10 cellular contexts compared by ENCODE assay signal in genomic region chr11:45663486-45664375, GRCh38. TPM values are rescaled to one million over a fixed set of nuclear protein-coding genes. Genes with fewer than 3 reads are reported as not detected.
DNase-seq lines count a peak whose midpoint lies in the region; ATAC-seq and TF ChIP-seq lines count a peak whose summit lies in the region.
"Had no signal": no experiment of that assay in that cellular context is flagged by ENCODE, and none has a peak within 500 bp of the region (broad histone marks: within the 10 kb centered on the region; RNA-seq: fewer than 3 reads in every experiment).

No MANE protein-coding gene starts in this region.

- H3K4me3 Mint-ChIP-seq in nephron progenitor cell: peak overlapping the region; percentile 70
- H3K4me3 Mint-ChIP-seq: activated B cell treated with CpG ODN at 0.5 μM for 24 hours had no signal

- no peaks in the 10 kb centered on the region for H3K9me3 ChIP-seq in HEK293 (ENCODE audit: control insufficient read depth, insufficient read depth, low read depth, low read length)

- H3K9me3 Mint-ChIP-seq in nephron progenitor cell: no peaks in the 10 kb centered on the region
- H3K9me3 Mint-ChIP-seq: activated B cell treated with CpG ODN at 0.5 μM for 24 hours had no signal

- no peaks in the 10 kb centered on the region for H3K36me3 Mint-ChIP-seq in nephron progenitor cell (ENCODE audit: low read depth)

- TF ChIP-seq CTCF in AG04449 (IDR thresholded peaks at IDR 0.05; ENCODE audit: insufficient read depth, low read length, missing control alignments) (no peak), HEK293 (tag by site-specific recombination; IDR thresholded peaks at IDR 0.05) (no peak), dorsolateral prefrontal cortex (IDR thresholded peaks at IDR 0.05 in 54 of 56, conservative IDR thresholded peaks at IDR 0.05 in 2 of 56; ENCODE audit: low read depth in 1 of 56, partially characterized antibody in 56 of 56) (no peak), nephron progenitor cell (IDR thresholded peaks at IDR 0.05) (no peak)

- CTCF ChIA-PET in AG04449 (lab: Yijun Ruan, JAX) (interaction anchor here (0.7 to 5.2 kb wide), 8 partner anchors 8 to 292 kb away, joined by 3 to 45 read pairs (median 4); no protein-coding TSS in a partner anchor), HEK293 (lab: Yijun Ruan, JAX) (interaction anchor here (0.6 to 3.0 kb wide), 3 partner anchors 9 to 561 kb away, joined by 3 to 19 read pairs (median 13); no protein-coding TSS in a partner anchor)

- H3K4me1 Mint-ChIP-seq in nephron progenitor cell: peaks cover 35% of the 10 kb centered on the region

- H3K4me1 ChIP-seq in HEK293 (ENCODE audit: control insufficient read depth, insufficient read depth, low read length): no peaks in the 10 kb centered on the region

- H3K4me3 ChIP-seq in AG04449 (ENCODE audit: low read depth, low read length) (peak overlapping the region; percentile 47), HEK293 (ENCODE audit: low read depth, low read length) (peak overlapping the region; percentile 40; the same call in 1 of the 2 replicates), dorsolateral prefrontal cortex (peak overlapping the region; percentile 49 to 90 (median 78))

- no peak overlapping the region for H3K27ac Mint-ChIP-seq in nephron progenitor cell
- H3K27ac Mint-ChIP-seq: activated B cell treated with CpG ODN at 0.5 μM for 24 hours had no signal

- POLR2A ChIA-PET in AG04449 (lab: Yijun Ruan, JAX) (interaction anchor here (0.5 kb wide), 1 partner anchor 214 kb away, joined by 3 read pairs; no protein-coding TSS in a partner anchor), HEK293 (lab: Yijun Ruan, JAX) (no interaction called here)

- intact Hi-C loops in dorsolateral prefrontal cortex (cut with DNase I): loop anchor here in 1 of 2 donors (5.0 kb wide), 1 partner anchor 184 kb away; the partner anchor contains the start of gene CRY2

- H3K36me3 ChIP-seq in HEK293 (ENCODE audit: control insufficient read depth in 2 of 2, insufficient read depth in 1 of 2, low read length in 2 of 2): no peaks in the 10 kb centered on the region

- peaks cover 0 to 5% (median 0%) of the 10 kb centered on the region in 45 donors for H3K27me3 ChIP-seq in dorsolateral prefrontal cortex

- H3K27ac ChIP-seq in HEK293 (ENCODE audit: extremely low read depth, low read depth, low read length) (no peak overlapping the region), dorsolateral prefrontal cortex (peak overlapping the region in 52 of 59 donors; percentile 42 to 93 (median 84))

- no peak for ATAC-seq in GM19351 (IDR thresholded peaks at IDR 0.05; ENCODE audit: unreplicated experiment)

- H3K27me3 Mint-ChIP-seq in nephron progenitor cell (ENCODE audit: low read depth, poor library complexity): peaks cover 82% of the 10 kb centered on the region

- DNase-seq in AG04449 (ENCODE audit: low read depth, low spot score) (no peak), dorsolateral prefrontal cortex (peak in 1 of 10 donors; percentile 37), nephron progenitor cell (no peak), dedifferentiated amniotic fluid mesenchymal stem cell (ENCODE audit: extremely low spot score) (no peak), 8988T (no peak)
- no peak for DNase-seq in stimulated activated naive CD4-positive, alpha-beta T cell treated with Interleukin-2 at 50 U/mL for 16 hours (lab: John Stamatoyannopoulos, UW)
- DNase-seq: activated B cell treated with CpG ODN at 0.5 μM for 24 hours, Kasumi-1 had no signal

TF ChIP-seq in HEK293, 187 proteins besides CTCF, POLR2A, EP300 and RAD21:
- peak; percentile 41; the same call in 1 of the 2 replicates for TF ChIP-seq KLF17 (tag by site-specific recombination; IDR thresholded peaks at IDR 0.05)
- no peak for TF ChIP-seq ZNF530 (tag by site-specific recombination; IDR thresholded peaks at IDR 0.05; ENCODE audit: low read depth)
- TF ChIP-seq PRDM4 (tag by site-specific recombination; IDR thresholded peaks at IDR 0.05): peak; percentile 89
- TF ChIP-seq OVOL3 (tag by site-specific recombination; IDR thresholded peaks at IDR 0.05): no peak
- TF ChIP-seq ZNF184 (tag by site-specific recombination; IDR thresholded peaks at IDR 0.05): no peak
- no peak for TF ChIP-seq ZNF10 (tag by site-specific recombination; IDR thresholded peaks at IDR 0.05)
- TF ChIP-seq HIC1 (tag by site-specific recombination; IDR thresholded peaks at IDR 0.05): no peak
- TF ChIP-seq ZNF585B (tag by site-specific recombination; IDR thresholded peaks at IDR 0.05): no peak
- TF ChIP-seq ZNF600 (tag by site-specific recombination; IDR thresholded peaks at IDR 0.05): peak; percentile 13; the same call in 1 of the 2 replicates
- peak; percentile 48 for TF ChIP-seq GLIS1 (tag by site-specific recombination; IDR thresholded peaks at IDR 0.05)
- TF ChIP-seq ZIC2 (tag by site-specific recombination; IDR thresholded peaks at IDR 0.05): peak; percentile 44
- no peak for TF ChIP-seq TCF7L2 (IDR thresholded peaks at IDR 0.05; ENCODE audit: borderline replicate concordance, low read depth, low read length)
- no peak for TF ChIP-seq ZNF473 (tag by site-specific recombination; IDR thresholded peaks at IDR 0.05)

RNA-seq across cellular contexts. Expression of gene CHST1, which starts 1.7 kb away (rescaled TPM):
- 100 to 1,000 TPM in 61 of 120 experiments, 10 to 100 TPM in 59; 51.7 to 159 (median 100) TPM for total RNA-seq in dorsolateral prefrontal cortex
- total RNA-seq: activated B cell treated with CpG ODN at 0.5 μM for 24 hours had no signal
